36 cellular contexts compared by ENCODE assay signal in genomic region chr2:23335550-23335949, GRCh38.
"Had no signal": no experiment of that assay in that cellular context is flagged by ENCODE, and none has a peak within 500 bp of the region (broad histone marks: within the 10 kb centered on the region; RNA-seq: fewer than 3 reads in every experiment).

No MANE protein-coding gene starts in this region.

- H3K9me3 ChIP-seq: adrenal gland had no signal

- H3K4me3 ChIP-seq: adrenal gland, body of pancreas, breast epithelium had no signal

- H3K4me1 ChIP-seq: adrenal gland, body of pancreas, breast epithelium had no signal

- H3K36me3 ChIP-seq: adrenal gland, brain microvascular endothelial cell, breast epithelium had no signal

- H3K9me3 Mint-ChIP-seq: activated B cell treated with CpG ODN at 0.5 μM for 24 hours; activated CD4-positive, alpha-beta memory T cell treated with anti-CD3 and anti-CD28 coated beads for 36 hours; activated CD4-positive, alpha-beta T cell treated with anti-CD3 and anti-CD28 coated beads, Interleukin-2, amount 10 ng/mL, durations not matched to agents 24 days and 14 days; activated CD8-positive, alpha-beta T cell treated with anti-CD3 and anti-CD28 coated beads for 36 hours; activated naive CD4-positive, alpha-beta T cell treated with anti-CD3 and anti-CD28 coated beads for 36 hours; activated naive CD8-positive, alpha-beta T cell treated with anti-CD3 and anti-CD28 coated beads for 36 hours; activated T-cell treated with anti-CD3 and anti-CD28 coated beads, Interleukin-2, amount 50 U/mL, for 4 hours; activated T-cell treated with anti-CD3 and anti-CD28 coated beads, Interleukin-2, amount 50 U/mL, for 72 hours; activated T-helper 1 cell treated with anti-CD3 and anti-CD28 coated beads, Interleukin-12 subunit alpha, Interleukin-12 subunit beta, Interleukin-2, Interleukin-4 antibody, amounts not matched to agents 30 ng/mL and 10 ng/mL and 1 ng/mL, durations not matched to agents 14 hours and 24 hours and 36 hours; activated T-helper 17 cell treated with anti-CD3 and anti-CD28 coated beads, Interleukin-2, amount 50 U/mL, for 72 hours; T-helper 1 cell treated with Interleukin-12 subunit alpha and Interleukin-12 subunit beta and Interleukin-4 antibody, amounts not matched to agents 30 μg/mL and 1 μg/mL, for 36 hours; T-helper 2 cell treated with Interferon-gamma antibody and Interleukin-4, amounts not matched to agents 5 μg/mL and 100 μg/mL, for 36 hours had no signal

- H3K27ac ChIP-seq: adrenal gland, body of pancreas, brain microvascular endothelial cell, breast epithelium, VCaP had no signal

- H3K4me1 Mint-ChIP-seq: activated B cell treated with CpG ODN at 0.5 μM for 24 hours; activated CD4-positive, alpha-beta T cell treated with anti-CD3 and anti-CD28 coated beads, Interleukin-2, amount 10 ng/mL, durations not matched to agents 24 days and 14 days; activated naive CD8-positive, alpha-beta T cell treated with anti-CD3 and anti-CD28 coated beads for 36 hours; activated T-helper 17 cell treated with anti-CD3 and anti-CD28 coated beads, Interleukin-2, amount 50 U/mL, for 72 hours had no signal

- H3K27me3 ChIP-seq: adrenal gland, body of pancreas, brain microvascular endothelial cell, breast epithelium had no signal

- FAIRE-seq: astrocyte, TTC549 had no signal

- H3K36me3 Mint-ChIP-seq: activated CD4-positive, alpha-beta memory T cell treated with anti-CD3 and anti-CD28 coated beads for 36 hours; activated naive CD8-positive, alpha-beta T cell treated with anti-CD3 and anti-CD28 coated beads for 36 hours had no signal

- H3K4me3 Mint-ChIP-seq: activated B cell treated with CpG ODN at 0.5 μM for 24 hours; activated CD4-positive, alpha-beta memory T cell treated with anti-CD3 and anti-CD28 coated beads for 36 hours; activated CD4-positive, alpha-beta T cell treated with anti-CD3 and anti-CD28 coated beads, Interleukin-2, amount 10 ng/mL, durations not matched to agents 24 days and 14 days; activated CD8-positive, alpha-beta T cell treated with anti-CD3 and anti-CD28 coated beads for 36 hours; activated naive CD4-positive, alpha-beta T cell treated with anti-CD3 and anti-CD28 coated beads for 36 hours; activated naive CD8-positive, alpha-beta T cell treated with anti-CD3 and anti-CD28 coated beads for 36 hours; activated T-cell treated with anti-CD3 and anti-CD28 coated beads, Interleukin-2, amount 50 U/mL, for 4 hours; activated T-cell treated with anti-CD3 and anti-CD28 coated beads, Interleukin-2, amount 50 U/mL, for 72 hours; activated T-helper 1 cell treated with anti-CD3 and anti-CD28 coated beads, Interleukin-12 subunit alpha, Interleukin-12 subunit beta, Interleukin-2, Interleukin-4 antibody, amounts not matched to agents 30 ng/mL and 10 ng/mL and 1 ng/mL, durations not matched to agents 14 hours and 24 hours and 36 hours; activated T-helper 17 cell treated with anti-CD3 and anti-CD28 coated beads, Interleukin-2, amount 50 U/mL, for 72 hours; T-helper 1 cell treated with Interleukin-12 subunit alpha and Interleukin-12 subunit beta and Interleukin-4 antibody, amounts not matched to agents 30 μg/mL and 1 μg/mL, for 36 hours; T-helper 2 cell treated with Interferon-gamma antibody and Interleukin-4, amounts not matched to agents 5 μg/mL and 100 μg/mL, for 36 hours had no signal

- H3K27ac Mint-ChIP-seq: activated B cell treated with CpG ODN at 0.5 μM for 24 hours; activated CD4-positive, alpha-beta memory T cell treated with anti-CD3 and anti-CD28 coated beads for 36 hours; activated CD4-positive, alpha-beta T cell treated with anti-CD3 and anti-CD28 coated beads, Interleukin-2, amount 10 ng/mL, durations not matched to agents 24 days and 14 days; activated CD8-positive, alpha-beta T cell treated with anti-CD3 and anti-CD28 coated beads for 36 hours; activated naive CD4-positive, alpha-beta T cell treated with anti-CD3 and anti-CD28 coated beads for 36 hours; activated naive CD4-positive, alpha-beta T cell treated with anti-CD3 and anti-CD28 coated beads, Interleukin-2, amount 50 U/mL, for 72 hours; activated naive CD8-positive, alpha-beta T cell treated with anti-CD3 and anti-CD28 coated beads for 36 hours; activated T-cell treated with anti-CD3 and anti-CD28 coated beads, Interleukin-2, amount 50 U/mL, for 72 hours; activated T-helper 1 cell treated with anti-CD3 and anti-CD28 coated beads, Interleukin-12 subunit alpha, Interleukin-12 subunit beta, Interleukin-2, Interleukin-4 antibody, amounts not matched to agents 30 ng/mL and 10 ng/mL and 1 ng/mL, durations not matched to agents 14 hours and 24 hours and 36 hours; activated T-helper 17 cell treated with anti-CD3 and anti-CD28 coated beads, Interleukin-2, amount 50 U/mL, for 72 hours; T-helper 1 cell treated with Interleukin-12 subunit alpha and Interleukin-12 subunit beta and Interleukin-4 antibody, amounts not matched to agents 30 μg/mL and 1 μg/mL, for 36 hours; T-helper 2 cell treated with Interferon-gamma antibody and Interleukin-4, amounts not matched to agents 5 μg/mL and 100 μg/mL, for 36 hours had no signal

- ATAC-seq: activated CD8-positive, alpha-beta T cell treated with anti-CD3 and anti-CD28 coated beads for 36 hours; activated naive CD4-positive, alpha-beta T cell treated with anti-CD3 and anti-CD28 coated beads, Interleukin-2, amount 50 U/mL, for 72 hours; activated T-cell treated with anti-CD3 and anti-CD28 coated beads, Interleukin-2, amount 50 U/mL, for 4 hours; activated T-cell treated with anti-CD3 and anti-CD28 coated beads, Interleukin-2, amount 50 U/mL, for 72 hours; activated T-helper 17 cell treated with anti-CD3 and anti-CD28 coated beads, Interleukin-2, amount 50 U/mL, for 72 hours; body of pancreas had no signal

- DNase-seq: activated B cell treated with CpG ODN at 0.5 μM for 24 hours; activated CD4-positive, alpha-beta memory T cell treated with anti-CD3 and anti-CD28 coated beads for 36 hours; activated CD4-positive, alpha-beta T cell treated with anti-CD3 and anti-CD28 coated beads for 4 hours; activated CD4-positive, alpha-beta T cell treated with anti-CD3 and anti-CD28 coated beads, Interleukin-2, amount 10 ng/mL, durations not matched to agents 24 days and 14 days; activated CD4-positive, alpha-beta T cell treated with anti-CD3 and anti-CD28 coated beads, Interleukin-2, amount 50 U/mL, for 1 hour; activated CD4-positive, alpha-beta T cell treated with anti-CD3 and anti-CD28 coated beads, Interleukin-2, amount 50 U/mL, for 4 hours; activated CD4-positive, CD25-positive, alpha-beta regulatory T cell treated with anti-CD3 and anti-CD28 coated beads, Interleukin-2, amount 50 U/mL, for 72 hours; activated CD8-positive, alpha-beta memory T cell treated with anti-CD3 and anti-CD28 coated beads, Interleukin-2, amount 50 U/mL, for 4 hours; activated CD8-positive, alpha-beta T cell treated with anti-CD3 and anti-CD28 coated beads for 36 hours; activated effector memory CD4-positive, alpha-beta T cell treated with anti-CD3 and anti-CD28 coated beads, Interleukin-2, amount 50 U/mL, for 16 hours; activated gamma-delta T cell treated with Interleukin-2 at 50 U/mL for 16 hours; activated naive CD4-positive, alpha-beta T cell; activated naive CD4-positive, alpha-beta T cell treated with anti-CD3 and anti-CD28 coated beads for 36 hours; activated naive CD4-positive, alpha-beta T cell treated with anti-CD3 and anti-CD28 coated beads, Interleukin-2, amount 50 U/mL, for 16 hours; activated naive CD8-positive, alpha-beta T cell treated with anti-CD3 and anti-CD28 coated beads for 36 hours; activated T-cell treated with anti-CD3 and anti-CD28 coated beads for 4 hours; activated T-cell treated with anti-CD3 and anti-CD28 coated beads, Interleukin-2, amount 50 U/mL, for 1 hour; activated T-cell treated with anti-CD3 and anti-CD28 coated beads, Interleukin-2, amount 50 U/mL, for 4 hours; activated T-cell treated with anti-CD3 and anti-CD28 coated beads, Interleukin-2, amount 50 U/mL, for 72 hours; adrenal gland; amniotic stem cell; aorta; body of pancreas; brain microvascular endothelial cell; central memory CD4-positive, alpha-beta T cell; T-helper 2 cell; T-helper 9 cell had no signal
